19 cellular contexts compared by ENCODE assay signal in genomic region chr9:114827658-114828360, GRCh38. TPM values are rescaled to one million over a fixed set of nuclear protein-coding genes. Genes with fewer than 3 reads are reported as not detected.
A peak's percentile ranks its signal among the peaks of the same experiment; 100 is the strongest.
DNase-seq lines count a peak whose midpoint lies in the region; ATAC-seq and TF ChIP-seq lines count a peak whose summit lies in the region.
"Had no signal": no experiment of that assay in that cellular context is flagged by ENCODE, and none has a peak within 500 bp of the region (broad histone marks: within the 10 kb centered on the region; RNA-seq: fewer than 3 reads in every experiment).

No MANE protein-coding gene starts in this region.

- H3K27ac ChIP-seq in endodermal cell (ENCODE audit: low read depth, low read length), result no peak overlapping the region

- H3K27me3 Mint-ChIP-seq in activated CD4-positive, alpha-beta T cell treated with anti-CD3 and anti-CD28 coated beads for 36 hours, result no peaks in the 10 kb centered on the region
- no peaks in the 10 kb centered on the region for H3K27me3 Mint-ChIP-seq in activated naive CD4-positive, alpha-beta T cell treated with anti-CD3 and anti-CD28 coated beads, Interleukin-2, amount 50 U/mL, for 24 hours
- peaks cover 2% of the 10 kb centered on the region for H3K27me3 Mint-ChIP-seq in activated T-helper 1 cell treated with anti-CD3 and anti-CD28 coated beads, Interleukin-12 subunit alpha, Interleukin-12 subunit beta, Interleukin-2, Interleukin-4 antibody, amounts not matched to agents 30 ng/mL and 10 ng/mL and 1 ng/mL, durations not matched to agents 14 hours and 24 hours and 36 hours (ENCODE audit: insufficient read depth)
- peaks cover 54% of the 10 kb centered on the region for H3K27me3 Mint-ChIP-seq in endodermal cell (ENCODE audit: insufficient read depth)

- H3K4me1 ChIP-seq in endodermal cell (ENCODE audit: control insufficient read depth, insufficient read depth, low read length), result peaks cover 12% of the 10 kb centered on the region

- CTCF ChIA-PET in activated CD4-positive, alpha-beta T cell treated with anti-CD3 and anti-CD28 coated beads for 36 hours (lab: Charles Lee), result interaction anchor here (0.5 to 1.2 kb wide), 4 partner anchors 13 to 167 kb away, joined by 3 to 5 read pairs (median 3); no protein-coding TSS in a partner anchor

- peak overlapping the region; percentile 28 for H3K27ac Mint-ChIP-seq in activated CD4-positive, alpha-beta T cell treated with anti-CD3 and anti-CD28 coated beads for 36 hours
- peak overlapping the region; percentile 42 for H3K27ac Mint-ChIP-seq in activated naive CD4-positive, alpha-beta T cell treated with anti-CD3 and anti-CD28 coated beads, Interleukin-2, amount 50 U/mL, for 24 hours
- H3K27ac Mint-ChIP-seq in activated T-helper 1 cell treated with anti-CD3 and anti-CD28 coated beads, Interleukin-12 subunit alpha, Interleukin-12 subunit beta, Interleukin-2, Interleukin-4 antibody, amounts not matched to agents 30 ng/mL and 10 ng/mL and 1 ng/mL, durations not matched to agents 14 hours and 24 hours and 36 hours, result peak overlapping the region; percentile 65
- no peak overlapping the region for H3K27ac Mint-ChIP-seq in endodermal cell
- H3K27ac Mint-ChIP-seq: CD8-positive, alpha-beta T cell; H9 had no signal

- H3K27me3 ChIP-seq in endodermal cell (ENCODE audit: control insufficient read depth, insufficient read depth, low read length, poor library complexity, severe bottlenecking), result peaks cover 33% of the 10 kb centered on the region
- H3K27me3 ChIP-seq: MG63 had no signal

- peak; percentile 98 for ATAC-seq in activated CD4-positive, alpha-beta T cell treated with anti-CD3 and anti-CD28 coated beads for 36 hours
- ATAC-seq in stimulated activated naive CD8-positive, alpha-beta T cell treated with anti-CD3 and anti-CD28 coated beads, Interleukin-15, Interleukin-2, amounts not matched to agents 100 U/mL and 50 U/mL, for 24 hours, result peak; percentile 99
- ATAC-seq: CD8-positive, alpha-beta T cell; PC-3 had no signal

- H3K36me3 Mint-ChIP-seq in activated CD4-positive, alpha-beta T cell treated with anti-CD3 and anti-CD28 coated beads for 36 hours (ENCODE audit: low read depth), result no peaks in the 10 kb centered on the region
- H3K36me3 Mint-ChIP-seq in activated naive CD4-positive, alpha-beta T cell treated with anti-CD3 and anti-CD28 coated beads, Interleukin-2, amount 50 U/mL, for 24 hours, result no peaks in the 10 kb centered on the region
- peaks cover 4% of the 10 kb centered on the region for H3K36me3 Mint-ChIP-seq in activated T-helper 1 cell treated with anti-CD3 and anti-CD28 coated beads, Interleukin-12 subunit alpha, Interleukin-12 subunit beta, Interleukin-2, Interleukin-4 antibody, amounts not matched to agents 30 ng/mL and 10 ng/mL and 1 ng/mL, durations not matched to agents 14 hours and 24 hours and 36 hours (ENCODE audit: low read depth)
- H3K36me3 Mint-ChIP-seq in endodermal cell (ENCODE audit: low read depth), result no peaks in the 10 kb centered on the region
- H3K36me3 Mint-ChIP-seq: CD8-positive, alpha-beta T cell had no signal

- no peak overlapping the region for H3K4me3 Mint-ChIP-seq in activated CD4-positive, alpha-beta T cell treated with anti-CD3 and anti-CD28 coated beads for 36 hours
- H3K4me3 Mint-ChIP-seq in activated naive CD4-positive, alpha-beta T cell treated with anti-CD3 and anti-CD28 coated beads, Interleukin-2, amount 50 U/mL, for 24 hours, result no peak overlapping the region
- H3K4me3 Mint-ChIP-seq in activated T-helper 1 cell treated with anti-CD3 and anti-CD28 coated beads, Interleukin-12 subunit alpha, Interleukin-12 subunit beta, Interleukin-2, Interleukin-4 antibody, amounts not matched to agents 30 ng/mL and 10 ng/mL and 1 ng/mL, durations not matched to agents 14 hours and 24 hours and 36 hours, result no peak overlapping the region
- H3K4me3 Mint-ChIP-seq in endodermal cell, result no peak overlapping the region
- H3K4me3 Mint-ChIP-seq: CD8-positive, alpha-beta T cell; H9 had no signal

- no peak overlapping the region for H3K9ac ChIP-seq in endodermal cell (ENCODE audit: extremely low read depth, low read length, poor library complexity, severe bottlenecking)

- peaks cover 20% of the 10 kb centered on the region for H3K4me1 Mint-ChIP-seq in activated CD4-positive, alpha-beta T cell treated with anti-CD3 and anti-CD28 coated beads for 36 hours
- peaks cover 14% of the 10 kb centered on the region for H3K4me1 Mint-ChIP-seq in activated naive CD4-positive, alpha-beta T cell treated with anti-CD3 and anti-CD28 coated beads, Interleukin-2, amount 50 U/mL, for 24 hours
- peaks cover 29% of the 10 kb centered on the region for H3K4me1 Mint-ChIP-seq in activated T-helper 1 cell treated with anti-CD3 and anti-CD28 coated beads, Interleukin-12 subunit alpha, Interleukin-12 subunit beta, Interleukin-2, Interleukin-4 antibody, amounts not matched to agents 30 ng/mL and 10 ng/mL and 1 ng/mL, durations not matched to agents 14 hours and 24 hours and 36 hours (ENCODE audit: low read depth)
- H3K4me1 Mint-ChIP-seq in endodermal cell, result peaks cover 9% of the 10 kb centered on the region
- H3K4me1 Mint-ChIP-seq: H9 had no signal

- H3K9me3 Mint-ChIP-seq in activated CD4-positive, alpha-beta T cell treated with anti-CD3 and anti-CD28 coated beads for 36 hours (ENCODE audit: low read depth), result peaks cover 3% of the 10 kb centered on the region
- peaks cover 5% of the 10 kb centered on the region for H3K9me3 Mint-ChIP-seq in activated naive CD4-positive, alpha-beta T cell treated with anti-CD3 and anti-CD28 coated beads, Interleukin-2, amount 50 U/mL, for 24 hours
- H3K9me3 Mint-ChIP-seq in activated T-helper 1 cell treated with anti-CD3 and anti-CD28 coated beads, Interleukin-12 subunit alpha, Interleukin-12 subunit beta, Interleukin-2, Interleukin-4 antibody, amounts not matched to agents 30 ng/mL and 10 ng/mL and 1 ng/mL, durations not matched to agents 14 hours and 24 hours and 36 hours, result peaks cover 10% of the 10 kb centered on the region
- peaks cover 1% of the 10 kb centered on the region for H3K9me3 Mint-ChIP-seq in endodermal cell
- H3K9me3 Mint-ChIP-seq: CD8-positive, alpha-beta T cell had no signal

- H3K4me3 ChIP-seq in endodermal cell (ENCODE audit: low read length), result no peak overlapping the region
- H3K4me3 ChIP-seq: MG63 had no signal

- WGBS in endodermal cell (ENCODE audit: insufficient coverage in 1 of 2, insufficient read length in 1 of 2), 2 experiments, result 87 to 94% methylated on average over 1 to 2 of the region's 2 CpGs

- H3K36me3 ChIP-seq in endodermal cell (ENCODE audit: control insufficient read depth, insufficient read depth, low read length), result no peaks in the 10 kb centered on the region
- H3K36me3 ChIP-seq: MG63 had no signal

- DNase-seq in activated CD4-positive, alpha-beta T cell treated with anti-CD3 and anti-CD28 coated beads for 36 hours, result peak; percentile 53
- DNase-seq in activated CD4-positive, alpha-beta T cell treated with anti-CD3 and anti-CD28 coated beads for 1 hour, result no peak
- no peak for DNase-seq in activated naive CD4-positive, alpha-beta T cell (lab: John Stamatoyannopoulos, UW)
- DNase-seq in activated T-helper 1 cell treated with anti-CD3 and anti-CD28 coated beads, Interleukin-12 subunit alpha, Interleukin-12 subunit beta, Interleukin-2, Interleukin-4 antibody, amounts not matched to agents 30 ng/mL and 10 ng/mL and 1 ng/mL, durations not matched to agents 14 hours and 24 hours and 36 hours (ENCODE audit: low spot score), result no peak
- DNase-seq in stimulated activated naive CD8-positive, alpha-beta T cell treated with anti-CD3 and anti-CD28 coated beads, Interleukin-15, Interleukin-2, amounts not matched to agents 100 U/mL and 50 U/mL, for 24 hours, result peak; percentile 36
- DNase-seq in endodermal cell (no peak), T-helper 9 cell (no peak)
- DNase-seq: 8988T; CD8-positive, alpha-beta T cell; H9; Karpas-422; MG63; NCI-H1092; NCI-H146; NCI-H2081; NCI-H510A; NCI-H774; PC-3 had no signal

- intact Hi-C loops in activated CD4-positive, alpha-beta T cell treated with anti-CD3 and anti-CD28 coated beads for 36 hours (cut with DNase I, micrococcal nuclease), result loop anchor here in 1 of 2 experiments (5.0 kb wide), 1 partner anchor 69 kb away; no protein-coding TSS in a partner anchor
- intact Hi-C loops in activated T-helper 1 cell treated with anti-CD3 and anti-CD28 coated beads, Interleukin-12 subunit alpha, Interleukin-12 subunit beta, Interleukin-2, Interleukin-4 antibody, amounts not matched to agents 30 ng/mL and 10 ng/mL and 1 ng/mL, durations not matched to agents 14 hours and 24 hours and 36 hours (cut with micrococcal nuclease), result loop anchor here (1.0 to 2.0 kb wide), 2 partner anchors 8 to 21 kb away; partner anchors contain the start of gene TNFSF15

- TF ChIP-seq CTCF in endodermal cell (conservative IDR thresholded peaks at IDR 0.05), result no peak

- H3K9me3 ChIP-seq in endodermal cell (ENCODE audit: control insufficient read depth, low read length), result no peaks in the 10 kb centered on the region
- H3K9me3 ChIP-seq: MG63 had no signal

- POLR2A ChIA-PET in activated CD4-positive, alpha-beta T cell treated with anti-CD3 and anti-CD28 coated beads for 36 hours (lab: Charles Lee), result no interaction called here

RNA-seq across cellular contexts. Expression of gene TNFSF15, which starts 22.0 kb away (rescaled TPM):
- total RNA-seq in activated CD4-positive, alpha-beta T cell treated with anti-CD3 and anti-CD28 coated beads for 36 hours, result under 1 TPM; 0.47 to 0.50 TPM
- total RNA-seq in activated T-helper 1 cell treated with anti-CD3 and anti-CD28 coated beads, Interleukin-12 subunit alpha, Interleukin-12 subunit beta, Interleukin-2, Interleukin-4 antibody, amounts not matched to agents 30 ng/mL and 10 ng/mL and 1 ng/mL, durations not matched to agents 14 hours and 24 hours and 36 hours, result 1.4 and 1.5 TPM in 2 replicates
- not detected for total RNA-seq in endodermal cell
- 0.11 TPM for polyA plus RNA-seq in endodermal cell (2013, experiment 1 of 2)
- polyA plus RNA-seq in endodermal cell (2013, experiment 2 of 2), result 0.12 TPM
- total RNA-seq: CD8-positive, alpha-beta T cell; H9 had no signal

Comparison
In these comparisons a context has a peak if more than half of its experiments do, and no peak if none do; other contexts are left out.
1. DNase-seq: peak in activated CD4-positive, alpha-beta T cell treated with anti-CD3 and anti-CD28 coated beads for 36 hours (single experiment) and stimulated activated naive CD8-positive, alpha-beta T cell treated with anti-CD3 and anti-CD28 coated beads, Interleukin-15, Interleukin-2, amounts not matched to agents 100 U/mL and 50 U/mL, for 24 hours (single experiment); none in activated CD4-positive, alpha-beta T cell treated with anti-CD3 and anti-CD28 coated beads for 1 hour (single experiment), activated naive CD4-positive, alpha-beta T cell (0 of 4), activated T-helper 1 cell treated with anti-CD3 and anti-CD28 coated beads, Interleukin-12 subunit alpha, Interleukin-12 subunit beta, Interleukin-2, Interleukin-4 antibody, amounts not matched to agents 30 ng/mL and 10 ng/mL and 1 ng/mL, durations not matched to agents 14 hours and 24 hours and 36 hours (single experiment), endodermal cell (single experiment) and T-helper 9 cell (single experiment).